21 cellular contexts compared by ENCODE assay signal in the genomic region with DNA sequence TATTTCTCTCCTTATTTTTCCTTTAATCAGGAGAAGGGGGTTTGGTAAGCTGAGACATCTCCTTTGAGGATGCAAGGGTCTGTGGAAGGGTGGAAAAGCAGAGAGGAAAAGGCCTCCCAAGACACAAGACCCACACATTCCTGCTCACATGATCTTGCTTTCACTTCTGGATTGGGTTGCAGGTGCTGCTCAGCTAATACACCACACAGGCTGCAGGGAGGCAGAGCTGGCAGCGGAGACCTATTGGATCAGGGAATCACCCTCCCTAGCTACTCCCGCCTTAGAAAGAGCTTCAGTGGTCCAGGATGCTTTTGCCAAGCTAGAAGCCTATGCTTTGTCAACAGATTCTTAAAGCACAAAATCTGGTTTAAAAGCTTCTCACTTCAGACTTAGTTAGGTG.
"Had no signal": no experiment of that assay in that cellular context is flagged by ENCODE, and none has a peak within 500 bp of the region (broad histone marks: within the 10 kb centered on the region; RNA-seq: fewer than 3 reads in every experiment).

No MANE protein-coding gene starts in this region.

- H3K27ac ChIP-seq: PC-9, Peyer's patch, SJCRH30 had no signal

- H3K9me3 ChIP-seq: Peyer's patch, SJCRH30 had no signal

- H3K4me3 ChIP-seq: PC-9, Peyer's patch, SJCRH30 had no signal

- H3K4me2 ChIP-seq: PC-9 had no signal

- H3K36me3 ChIP-seq: Peyer's patch, SJCRH30 had no signal

- ATAC-seq: Right ventricle myocardium inferior, SK-N-SH treated with all-trans-retinoic acid at 6 μM for 48 hours had no signal

- H3K27me3 ChIP-seq: Peyer's patch, SJCRH30 had no signal

- H2AFZ ChIP-seq: PC-9 had no signal

- H3K4me1 ChIP-seq: Peyer's patch, SJCRH30 had no signal

- DNase-seq: KBM-7; NCI-H1092; NCI-H1105 treated with DMSO at 0.1 percent for 48 hours; NCI-H1417 treated with DMSO at 0.1 percent for 48 hours; NCI-H146; NCI-H1694 treated with DMSO at 0.1 percent for 48 hours; NCI-H1930; NCI-H2081; NCI-H2107; NCI-H2227 treated with DMSO at 0.1 percent for 48 hours; NCI-H524; NCI-H526 treated with DMSO at 0.1 percent for 48 hours; NCI-H748 treated with DMSO at 0.1 percent for 48 hours; NK-92 treated with Interleukin-12 subunit alpha and Interleukin-12 subunit beta, amount 100 ng/mL, for 24 hours; OCI-M1; PC-9; Peyer's patch; SHP77 treated with DMSO at 0.1 percent for 48 hours; SJCRH30 had no signal
